8 cellular contexts compared by ENCODE assay signal in genomic region chr11:76807206-76807875, GRCh38. TPM values are rescaled to one million over a fixed set of nuclear protein-coding genes. Genes with fewer than 3 reads are reported as not detected.
A peak's percentile ranks its signal among the peaks of the same experiment; 100 is the strongest.
DNase-seq lines count a peak whose midpoint lies in the region; ATAC-seq and TF ChIP-seq lines count a peak whose summit lies in the region.

No MANE protein-coding gene starts in this region.

- H3F3A ChIP-seq in neural progenitor cell (ENCODE audit: low read depth), result peaks cover 28% of the 10 kb centered on the region

- peak; percentile 82 for DNase-seq in EL
- peak; percentile 65 for DNase-seq in Jurkat, Clone E6-1 (ENCODE audit: low read depth, low spot score)
- DNase-seq in RWPE1 (ENCODE audit: low spot score), result no peak
- DNase-seq in activated T-helper 1 cell treated with Interleukin-2 at 50 U/mL for 16 hours (ENCODE audit: low read depth), result peak; percentile 24
- peak; percentile 83 for DNase-seq in fibroblast of the conjunctiva (ENCODE audit: low read depth)
- peak; percentile 95 for DNase-seq in neural progenitor cell (ENCODE audit: low spot score)
- peak; percentile 65 for DNase-seq in thoracic aorta (ENCODE audit: low spot score)

- H3K4me2 ChIP-seq in neural progenitor cell, result peak overlapping the region; percentile 49

- CTCF ChIA-PET in RWPE1 (lab: Yijun Ruan, JAX), result interaction anchor here (0.6 to 3.7 kb wide), 5 partner anchors 10 to 502 kb away, joined by 3 to 26 read pairs (median 4); no protein-coding TSS in a partner anchor

- no peaks in the 10 kb centered on the region for H4K20me1 ChIP-seq in neural progenitor cell (ENCODE audit: low read depth)

- peak overlapping the region; percentile 27 for H2AFZ ChIP-seq in neural progenitor cell (replicated peaks)

- no peak overlapping the region for H3K4me3 ChIP-seq in Jurkat, Clone E6-1 (ENCODE audit: low read length)
- no peak overlapping the region for H3K4me3 ChIP-seq in neural progenitor cell
- peak overlapping the region; percentile 60 for H3K4me3 ChIP-seq in thoracic aorta

- peaks cover 35% of the 10 kb centered on the region for H3K4me1 ChIP-seq in neural progenitor cell
- peaks cover 18 to 22% of the 10 kb centered on the region in 2 donors for H3K4me1 ChIP-seq in thoracic aorta (ENCODE audit: control insufficient read depth in 1 of 2, low read depth in 2 of 2)

- H3K27me3 ChIP-seq in neural progenitor cell (no peaks in the 10 kb centered on the region), thoracic aorta (replicated peaks; ENCODE audit: insufficient read depth) (no peaks in the 10 kb centered on the region)

- peak overlapping the region; percentile 66 for H3K27ac ChIP-seq in RWPE1
- no peak overlapping the region for H3K27ac ChIP-seq in neural progenitor cell
- H3K27ac ChIP-seq in thoracic aorta, result no peak overlapping the region

- POLR2A ChIA-PET in RWPE1 (lab: Yijun Ruan, JAX; ENCODE audit: low non-redundant PET), result no interaction called here

- H3K9ac ChIP-seq in neural progenitor cell, result no peak overlapping the region

- peak; percentile 59 for ATAC-seq in thoracic aorta (ENCODE audit: insufficient number of reproducible peaks, low FRiP score, low read depth)
- ATAC-seq in GM18517 (IDR thresholded peaks at IDR 0.05; ENCODE audit: unreplicated experiment), result no peak

- H3K79me2 ChIP-seq in neural progenitor cell (ENCODE audit: low read depth), result no peaks in the 10 kb centered on the region

- H3K27ac Mint-ChIP-seq in neural progenitor cell, result no peak overlapping the region

- peaks cover 17% of the 10 kb centered on the region for H3K4me1 Mint-ChIP-seq in neural progenitor cell

- H3K36me3 ChIP-seq in neural progenitor cell (no peaks in the 10 kb centered on the region), thoracic aorta (no peaks in the 10 kb centered on the region)

- no peak overlapping the region for H3K4me3 Mint-ChIP-seq in neural progenitor cell

- peaks cover 5% of the 10 kb centered on the region for H3K27me3 Mint-ChIP-seq in neural progenitor cell (ENCODE audit: insufficient read depth, low read depth)

- H3K9me3 Mint-ChIP-seq in neural progenitor cell, result peaks cover 3% of the 10 kb centered on the region

- H3K9me3 ChIP-seq in neural progenitor cell (ENCODE audit: low read depth) (no peaks in the 10 kb centered on the region), thoracic aorta (no peaks in the 10 kb centered on the region)

- H3K36me3 Mint-ChIP-seq in neural progenitor cell, result no peaks in the 10 kb centered on the region

- TF ChIP-seq CTCF in RWPE1 (conservative IDR thresholded peaks at IDR 0.05; ENCODE audit: low read depth) (peak; percentile 78), neural progenitor cell (IDR thresholded peaks at IDR 0.05) (peak; percentile 83), thoracic aorta (IDR thresholded peaks at IDR 0.05) (peak; percentile 79)

RNA-seq across cellular contexts. Expression of gene TSKU, which starts 24.2 kb away (rescaled TPM):
- 8.1 TPM for polyA plus RNA-seq in Jurkat, Clone E6-1 (2012; ENCODE audit: insufficient read depth, insufficient read length)
- 7.1 and 22.8 TPM in 2 replicates for total RNA-seq in neural progenitor cell (ENCODE audit: low replicate concordance)
- 100 to 1,000 TPM in 1 of 2 donors, 10 to 100 TPM in 1; 42.2 to 100 TPM for total RNA-seq in thoracic aorta

RNA-seq across cellular contexts. Expression of gene ACER3, which starts 53.4 kb away (rescaled TPM):
- 5.0 TPM for polyA plus RNA-seq in Jurkat, Clone E6-1 (2012; ENCODE audit: insufficient read depth, insufficient read length)
- total RNA-seq in neural progenitor cell (ENCODE audit: low replicate concordance), result 10.9 and 18.9 TPM in 2 replicates
- total RNA-seq in thoracic aorta, result 10 to 100 TPM in 1 of 2 donors, 1 to 10 TPM in 1; 7.0 to 24.7 TPM
